19 cellular contexts compared by ENCODE assay signal in genomic region chr4:126630171-126630570, GRCh38.
DNase-seq lines count a peak whose midpoint lies in the region; ATAC-seq and TF ChIP-seq lines count a peak whose summit lies in the region.
"Had no signal": no experiment of that assay in that cellular context is flagged by ENCODE, and none has a peak within 500 bp of the region (broad histone marks: within the 10 kb centered on the region; RNA-seq: fewer than 3 reads in every experiment).

No MANE protein-coding gene starts in this region.

- no peak for ATAC-seq in HG03565 (IDR thresholded peaks at IDR 0.05; ENCODE audit: unreplicated experiment)
- no peak for ATAC-seq in GM18909 (IDR thresholded peaks at IDR 0.05; ENCODE audit: poor library complexity, unreplicated experiment)
- ATAC-seq in HG02571 (IDR thresholded peaks at IDR 0.05; ENCODE audit: unreplicated experiment) = no peak
- ATAC-seq: lower lobe of right lung had no signal

- H3K9me3 ChIP-seq in PC-9 (ENCODE audit: insufficient read depth, low read depth) = no peaks in the 10 kb centered on the region
- H3K9me3 ChIP-seq in osteoblast (ENCODE audit: low read depth, low read length) = no peaks in the 10 kb centered on the region
- H3K9me3 ChIP-seq: lower lobe of right lung had no signal

- H3K27me3 ChIP-seq in PC-9 (ENCODE audit: insufficient read depth, low read depth) (no peaks in the 10 kb centered on the region), osteoblast (ENCODE audit: insufficient read depth, low read length) (no peaks in the 10 kb centered on the region)

- H3K4me1 ChIP-seq in PC-9 (replicated peaks; ENCODE audit: insufficient read depth) (no peaks in the 10 kb centered on the region), osteoblast (ENCODE audit: insufficient read depth, low read length) (no peaks in the 10 kb centered on the region)
- H3K4me1 ChIP-seq: lower lobe of right lung had no signal

- H4K20me1 ChIP-seq in PC-9 (ENCODE audit: insufficient read depth) (no peaks in the 10 kb centered on the region), osteoblast (ENCODE audit: insufficient read depth, low read length) (no peaks in the 10 kb centered on the region)

- DNase-seq in AG20443 (ENCODE audit: low spot score) = peak; percentile 16
- no peak for DNase-seq in PC-9
- DNase-seq in foreskin fibroblast = peak; percentile 18 to 53
- no peak for DNase-seq in osteoblast (ENCODE audit: insufficient read length, low spot score, missing footprints)
- DNase-seq in middle frontal gyrus (ENCODE audit: extremely low spot score, low spot score) = no peak
- DNase-seq: ACHN; activated CD4-positive, alpha-beta T cell treated with anti-CD3 and anti-CD28 coated beads, Interleukin-2, amount 50 U/mL, for 1 hour; activated CD8-positive, alpha-beta memory T cell treated with anti-CD3 and anti-CD28 coated beads, Interleukin-2, amount 50 U/mL, for 48 hours; activated naive CD8-positive, alpha-beta T cell treated with anti-CD3 and anti-CD28 coated beads, Interleukin-2, amount 10 ng/mL, durations not matched to agents 7 days and 5 days; endodermal cell; lower lobe of right lung; MM.1S; NCI-H146; NCI-H2171; substantia nigra had no signal

- H2AFZ ChIP-seq in PC-9 (peak overlapping the region; percentile 20; the same call in 1 of the 2 replicates), osteoblast (ENCODE audit: low read length) (peak overlapping the region; percentile 44)

- no peaks in the 10 kb centered on the region for H3K79me2 ChIP-seq in PC-9 (ENCODE audit: low read depth)
- no peaks in the 10 kb centered on the region for H3K79me2 ChIP-seq in osteoblast (ENCODE audit: insufficient read depth, low read length)

- POLR2A ChIA-PET in PC-9 (lab: Charles Lee; ENCODE audit: unreplicated experiment) = no interaction called here

- H3K4me2 ChIP-seq in PC-9 (no peak overlapping the region), osteoblast (ENCODE audit: insufficient read depth, low read length) (peak overlapping the region; percentile 16)

- H3K9me2 ChIP-seq in PC-9 (ENCODE audit: insufficient read depth) = no peaks in the 10 kb centered on the region

- CTCF ChIA-PET in PC-9 (lab: Charles Lee) = no interaction called here

- no peaks in the 10 kb centered on the region for H3F3A ChIP-seq in PC-9 (ENCODE audit: insufficient read depth, low read depth)

- H3K36me3 ChIP-seq in PC-9 (ENCODE audit: low read depth) = no peaks in the 10 kb centered on the region
- H3K36me3 ChIP-seq in osteoblast (ENCODE audit: insufficient read depth, low read length) = no peaks in the 10 kb centered on the region
- H3K36me3 ChIP-seq: lower lobe of right lung had no signal

- BruUV-seq in PC-9 (replicated peaks; lab: Mats Ljungman, UMichigan) = no TSS peak

- intact Hi-C loops in PC-9 (cut with micrococcal nuclease; ENCODE audit: unreplicated experiment) = loop anchor here (10.0 kb wide), 1 partner anchor 495 kb away; no protein-coding TSS in a partner anchor

- H3K27ac ChIP-seq in PC-9 (no peak overlapping the region), osteoblast (ENCODE audit: low read depth, low read length) (no peak overlapping the region)
- H3K27ac ChIP-seq: lower lobe of right lung, VCaP had no signal

- no peak for TF ChIP-seq CTCF in PC-9 (conservative IDR thresholded peaks at IDR 0.05)
- TF ChIP-seq CTCF in foreskin fibroblast (IDR thresholded peaks at IDR 0.05; ENCODE audit: low read depth, low read length) = no peak
- no peak for TF ChIP-seq CTCF in osteoblast (IDR thresholded peaks at IDR 0.05; ENCODE audit: extremely low read depth, low read depth, low read length)

- H3K4me3 ChIP-seq in PC-9 (no peak overlapping the region), foreskin fibroblast (ENCODE audit: low read depth in 1 of 2, low read length in 2 of 2) (peak overlapping the region in 1 of 2 donors; percentile 45), osteoblast (ENCODE audit: insufficient read depth, low read length) (no peak overlapping the region)
- H3K4me3 ChIP-seq: lower lobe of right lung had no signal

Comparison
In these comparisons a context has a peak if more than half of its experiments do, and no peak if none do; other contexts are left out.
1. DNase-seq: peak in AG20443 (single experiment) and foreskin fibroblast (2 of 2); none in PC-9 (0 of 2), osteoblast (single experiment) and middle frontal gyrus (single experiment).